Comparison of ENCODE assay signal across 1 cellular context in genomic region chr22:41831383-41831782, GRCh38.
TF ChIP-seq lines count a peak whose summit lies in the region.

No MANE protein-coding gene starts in this region.

TF ChIP-seq in GM12878, 131 proteins besides CTCF, POLR2A, EP300 and RAD21:
- no peak for TF ChIP-seq PAX5 (IDR thresholded peaks at IDR 0.05; ENCODE audit: borderline replicate concordance, low read depth, low read length)
- TF ChIP-seq TCF3 (IDR thresholded peaks at IDR 0.05; ENCODE audit: borderline replicate concordance, insufficient read depth, low read depth, low read length), result 0 out of 2 replicates have a peak, but pooled peaks have one; percentile 10
